Comparison of ENCODE assay signal across 1 cellular context in genomic region chr12:93127582-93128331, GRCh38.
TF ChIP-seq lines count a peak whose summit lies in the region.

No MANE protein-coding gene starts in this region.

TF ChIP-seq in GM23338, 12 proteins besides CTCF, POLR2A, EP300 and RAD21 (continued from another document):
- TF ChIP-seq NANOG (IDR thresholded peaks at IDR 0.05; ENCODE audit: borderline replicate concordance): no peak
TF ChIP-seq in GM23338: peak in this region for 0.
